ENCODE assay signal across 9 cellular contexts in genomic region chr4:53196872-53197759, GRCh38.
DNase-seq lines count a peak whose midpoint lies in the region; ATAC-seq, FAIRE-seq and TF ChIP-seq lines count a peak whose summit lies in the region.
"Had no signal": no experiment of that assay in that cellular context is flagged by ENCODE, and none has a peak within 500 bp of the region (broad histone marks: within the 10 kb centered on the region; RNA-seq: fewer than 3 reads in every experiment).

No MANE protein-coding gene starts in this region.

- peak in 1 of 3 donors; percentile 62 for ATAC-seq in natural killer cell
- no peak for ATAC-seq in natural killer cell treated with Interleukin-12 subunit alpha and Interleukin-12 subunit beta and Interleukin-15 and Interleukin-18, amount 100 ng/mL, for 72 hours
- ATAC-seq in activated T-cell treated with anti-CD3 and anti-CD28 coated beads, Interleukin-2, amount 50 U/mL, for 4 hours = no peak

- DNase-seq in natural killer cell = no peak
- DNase-seq in natural killer cell treated with Interleukin-12 subunit alpha and Interleukin-12 subunit beta and Interleukin-15 and Interleukin-18, amount 100 ng/mL, for 72 hours (ENCODE audit: low spot score) = no peak
- peak; percentile 82 for DNase-seq in HT-29 (ENCODE audit: low spot score)
- DNase-seq in NCI-H82 (lab: John Stamatoyannopoulos, UW) = peak; percentile 83
- DNase-seq in central memory CD4-positive, alpha-beta T cell = peak; percentile 38
- peak; percentile 88 for DNase-seq in left kidney (ENCODE audit: low read depth, low spot score)
- peak; percentile 52 for DNase-seq in urothelium cell line (ENCODE audit: low spot score)
- no peak for DNase-seq in activated T-cell treated with anti-CD3 and anti-CD28 coated beads, Interleukin-2, amount 50 U/mL, for 4 hours

- no peaks in the 10 kb centered on the region for H3K9me3 Mint-ChIP-seq in natural killer cell
- no peaks in the 10 kb centered on the region for H3K9me3 Mint-ChIP-seq in natural killer cell treated with Interleukin-12 subunit alpha and Interleukin-12 subunit beta and Interleukin-15 and Interleukin-18, amount 100 ng/mL, for 72 hours
- no peaks in the 10 kb centered on the region for H3K9me3 Mint-ChIP-seq in activated T-cell treated with anti-CD3 and anti-CD28 coated beads, Interleukin-2, amount 50 U/mL, for 4 hours
- H3K9me3 Mint-ChIP-seq: dendritic cell treated with granulocyte-macrophage colony-stimulating factor and Interleukin-4, amounts not matched to agents 40 ng/mL and 50 ng/mL, for 4 days had no signal

- no peaks in the 10 kb centered on the region for H3K27me3 Mint-ChIP-seq in natural killer cell (ENCODE audit: low read depth in 2 of 2)
- no peaks in the 10 kb centered on the region for H3K27me3 Mint-ChIP-seq in natural killer cell treated with Interleukin-12 subunit alpha and Interleukin-12 subunit beta and Interleukin-15 and Interleukin-18, amount 100 ng/mL, for 72 hours
- no peaks in the 10 kb centered on the region for H3K27me3 Mint-ChIP-seq in activated T-cell treated with anti-CD3 and anti-CD28 coated beads, Interleukin-2, amount 50 U/mL, for 4 hours (ENCODE audit: low read depth)
- H3K27me3 Mint-ChIP-seq: dendritic cell treated with granulocyte-macrophage colony-stimulating factor and Interleukin-4, amounts not matched to agents 40 ng/mL and 50 ng/mL, for 4 days had no signal

- no peak overlapping the region for H3K4me3 Mint-ChIP-seq in natural killer cell
- H3K4me3 Mint-ChIP-seq in natural killer cell treated with Interleukin-12 subunit alpha and Interleukin-12 subunit beta and Interleukin-15 and Interleukin-18, amount 100 ng/mL, for 72 hours = no peak overlapping the region
- no peak overlapping the region for H3K4me3 Mint-ChIP-seq in activated T-cell treated with anti-CD3 and anti-CD28 coated beads, Interleukin-2, amount 50 U/mL, for 4 hours
- H3K4me3 Mint-ChIP-seq: dendritic cell treated with granulocyte-macrophage colony-stimulating factor and Interleukin-4, amounts not matched to agents 40 ng/mL and 50 ng/mL, for 4 days had no signal

- peak; percentile 71 for TF ChIP-seq CTCF in natural killer cell (IDR thresholded peaks at IDR 0.05)

- no peak overlapping the region for H3K27ac Mint-ChIP-seq in natural killer cell
- no peak overlapping the region for H3K27ac Mint-ChIP-seq in natural killer cell treated with Interleukin-12 subunit alpha and Interleukin-12 subunit beta and Interleukin-15 and Interleukin-18, amount 100 ng/mL, for 72 hours
- H3K27ac Mint-ChIP-seq: dendritic cell treated with granulocyte-macrophage colony-stimulating factor and Interleukin-4, amounts not matched to agents 40 ng/mL and 50 ng/mL, for 4 days had no signal

- intact Hi-C loops in natural killer cell (cut with micrococcal nuclease) = loop anchor here (1.0 kb wide), 2 partner anchors 1021 to 1037 kb away; no protein-coding TSS in a partner anchor

- FAIRE-seq in urothelium cell line (lab: Jason Lieb, UNC) = no peak

- no peaks in the 10 kb centered on the region for H3K36me3 Mint-ChIP-seq in natural killer cell
- H3K36me3 Mint-ChIP-seq in natural killer cell treated with Interleukin-12 subunit alpha and Interleukin-12 subunit beta and Interleukin-15 and Interleukin-18, amount 100 ng/mL, for 72 hours = no peaks in the 10 kb centered on the region
- no peaks in the 10 kb centered on the region for H3K36me3 Mint-ChIP-seq in activated T-cell treated with anti-CD3 and anti-CD28 coated beads, Interleukin-2, amount 50 U/mL, for 4 hours (ENCODE audit: insufficient read depth)

- no peaks in the 10 kb centered on the region for H3K4me1 Mint-ChIP-seq in natural killer cell
- no peaks in the 10 kb centered on the region for H3K4me1 Mint-ChIP-seq in natural killer cell treated with Interleukin-12 subunit alpha and Interleukin-12 subunit beta and Interleukin-15 and Interleukin-18, amount 100 ng/mL, for 72 hours (ENCODE audit: low read depth in 2 of 2)
- H3K4me1 Mint-ChIP-seq in activated T-cell treated with anti-CD3 and anti-CD28 coated beads, Interleukin-2, amount 50 U/mL, for 4 hours (ENCODE audit: low read depth) = no peaks in the 10 kb centered on the region

Comparison
In these comparisons a context has a peak if more than half of its experiments do, and no peak if none do; other contexts are left out.
1. DNase-seq: peak in HT-29 (single experiment), NCI-H82 (single experiment), central memory CD4-positive, alpha-beta T cell (single experiment), left kidney (single experiment) and urothelium cell line (single experiment); none in natural killer cell (single experiment), natural killer cell treated with Interleukin-12 subunit alpha and Interleukin-12 subunit beta and Interleukin-15 and Interleukin-18, amount 100 ng/mL, for 72 hours (single experiment) and activated T-cell treated with anti-CD3 and anti-CD28 coated beads, Interleukin-2, amount 50 U/mL, for 4 hours (single experiment).